Comparison of ENCODE assay signal across 17 cellular contexts in genomic region chr13:72295173-72295572, GRCh38.
A peak's percentile ranks its signal among the peaks of the same experiment; 100 is the strongest.
DNase-seq lines count a peak whose midpoint lies in the region; ATAC-seq and TF ChIP-seq lines count a peak whose summit lies in the region.
"Had no signal": no experiment of that assay in that cellular context is flagged by ENCODE, and none has a peak within 500 bp of the region (broad histone marks: within the 10 kb centered on the region; RNA-seq: fewer than 3 reads in every experiment).

No MANE protein-coding gene starts in this region.

- DNase-seq in LHCN-M2 (ENCODE audit: low read depth) (peak; percentile 52), astrocyte of the cerebellum (ENCODE audit: low read depth) (peak; percentile 46), iris pigment epithelial cell (ENCODE audit: low read depth) (peak; percentile 12), smooth muscle cell (lab: John Stamatoyannopoulos, UW; ENCODE audit: unreplicated experiment) (no peak), NCI-H2196 treated with DMSO at 0.1 percent for 48 hours (lab: John Stamatoyannopoulos, UW; ENCODE audit: unreplicated experiment) (no peak)
- DNase-seq: activated CD4-positive, alpha-beta memory T cell treated with anti-CD3 and anti-CD28 coated beads for 36 hours; activated naive CD4-positive, alpha-beta T cell treated with anti-CD3 and anti-CD28 coated beads for 36 hours; Caco-2; NCI-H1105 treated with DMSO at 0.1 percent for 48 hours; NCI-H2171 treated with DMSO at 0.1 percent for 48 hours; PC-3; thyroid gland had no signal

- no peaks in the 10 kb centered on the region for H3K79me2 ChIP-seq in smooth muscle cell (ENCODE audit: low read depth)

- peak overlapping the region; percentile 41 for H2AFZ ChIP-seq in smooth muscle cell (ENCODE audit: low read depth)
- H2AFZ ChIP-seq: GM23338 had no signal

- no peak overlapping the region for H3K4me3 ChIP-seq in astrocyte of the cerebellum (ENCODE audit: low read depth, low read length)
- no peak overlapping the region for H3K4me3 ChIP-seq in smooth muscle cell
- H3K4me3 ChIP-seq: ascending aorta, gastroesophageal sphincter, GM23338, thyroid gland had no signal

- no peaks in the 10 kb centered on the region for H4K20me1 ChIP-seq in smooth muscle cell (ENCODE audit: low read depth)

- H3K27me3 ChIP-seq in smooth muscle cell (ENCODE audit: low read depth): no peaks in the 10 kb centered on the region
- H3K27me3 ChIP-seq: ascending aorta, gastroesophageal sphincter, thyroid gland had no signal

- in situ Hi-C loops in astrocyte of the cerebellum (cut with HindIII; ENCODE audit: low sequenced_read_pairs): no loop called here

- H3K4me1 ChIP-seq in smooth muscle cell (ENCODE audit: low read depth): no peaks in the 10 kb centered on the region
- H3K4me1 ChIP-seq: ascending aorta, Caco-2, gastroesophageal sphincter, thyroid gland had no signal

- no peak for TF ChIP-seq CTCF in astrocyte of the cerebellum (IDR thresholded peaks at IDR 0.05; ENCODE audit: low read depth, low read length, missing control alignments)
- TF ChIP-seq CTCF in smooth muscle cell (IDR thresholded peaks at IDR 0.05; ENCODE audit: borderline replicate concordance, insufficient read depth, poor library complexity, severe bottlenecking): no peak

- no peak overlapping the region for H3K4me2 ChIP-seq in smooth muscle cell
- H3K4me2 ChIP-seq: GM23338 had no signal

- no peaks in the 10 kb centered on the region for H3K36me3 ChIP-seq in smooth muscle cell (ENCODE audit: low read depth)
- H3K36me3 ChIP-seq: ascending aorta, gastroesophageal sphincter, thyroid gland had no signal

- H3K9me3 ChIP-seq in smooth muscle cell (replicated peaks; ENCODE audit: low read depth): no peaks in the 10 kb centered on the region
- H3K9me3 ChIP-seq: ascending aorta, Caco-2, gastroesophageal sphincter, thyroid gland had no signal

- H3K9ac ChIP-seq in smooth muscle cell (ENCODE audit: low read depth): no peak overlapping the region

- no peak overlapping the region for H3K27ac ChIP-seq in smooth muscle cell (ENCODE audit: low read depth)
- H3K27ac ChIP-seq: ascending aorta, gastroesophageal sphincter, thyroid gland had no signal

- WGBS in smooth muscle cell (ENCODE audit: low lambda C conversion rate): 94% methylated on average over 2 of the region's 2 CpGs

- ATAC-seq in GM18868 (IDR thresholded peaks at IDR 0.05; ENCODE audit: unreplicated experiment) (no peak), HG02798 (IDR thresholded peaks at IDR 0.05; ENCODE audit: poor library complexity, unreplicated experiment) (no peak)
- ATAC-seq: gastroesophageal sphincter, GM23338, PC-3 had no signal

- H3F3A ChIP-seq in smooth muscle cell (ENCODE audit: low read depth): peaks cover 11% of the 10 kb centered on the region

Comparison
In these comparisons a context has a peak if more than half of its experiments do, and no peak if none do; other contexts are left out.
1. DNase-seq: peak in LHCN-M2 (single experiment), astrocyte of the cerebellum (single experiment) and iris pigment epithelial cell (single experiment); none in smooth muscle cell (single experiment) and NCI-H2196 treated with DMSO at 0.1 percent for 48 hours (single experiment).